Comparison of ENCODE assay signal across 21 cellular contexts in the genomic region with DNA sequence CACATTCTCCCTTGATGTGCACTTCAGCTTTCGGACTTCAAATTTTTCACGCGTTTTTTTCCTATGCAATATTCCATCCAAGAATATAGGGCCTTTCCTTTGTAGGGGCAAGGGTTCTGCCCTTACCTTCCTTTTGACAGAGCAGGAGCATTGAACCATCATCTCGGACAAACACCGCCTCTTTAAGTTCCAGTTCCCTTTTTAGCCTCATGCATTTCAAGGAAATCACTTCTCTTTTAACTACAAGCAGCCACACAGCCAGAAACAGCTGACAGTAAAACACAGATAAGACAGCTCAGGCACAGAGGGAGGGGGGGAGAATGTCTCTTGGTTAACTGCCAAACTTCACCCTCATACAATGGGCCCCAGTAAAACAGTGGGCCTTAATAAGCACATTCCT.
"Had no signal": no experiment of that assay in that cellular context is flagged by ENCODE, and none has a peak within 500 bp of the region (broad histone marks: within the 10 kb centered on the region; RNA-seq: fewer than 3 reads in every experiment).

No MANE protein-coding gene starts in this region.

- H3K79me2 ChIP-seq: hepatocyte had no signal

- H3K36me3 ChIP-seq: brain microvascular endothelial cell, left ventricle myocardium inferior had no signal

- H3K27me3 ChIP-seq: brain microvascular endothelial cell, hepatocyte had no signal

- H3K9me3 ChIP-seq: psoas muscle had no signal

- H3K4me3 ChIP-seq: hepatocyte, left ventricle myocardium inferior, psoas muscle had no signal

- H3K4me1 ChIP-seq: left ventricle myocardium inferior, psoas muscle had no signal

- ATAC-seq: activated CD8-positive, alpha-beta memory T cell treated with anti-CD3 and anti-CD28 coated beads, Interleukin-2, amount 10 ng/mL, durations not matched to agents 7 days and 5 days; activated naive CD4-positive, alpha-beta T cell treated with anti-CD3 and anti-CD28 coated beads, Interleukin-2, amount 50 U/mL, for 72 hours; activated T-cell treated with anti-CD3 and anti-CD28 coated beads, Interleukin-2, amount 50 U/mL, for 4 hours; effector memory CD8-positive, alpha-beta T cell; natural killer cell treated with Interleukin-12 subunit alpha and Interleukin-12 subunit beta and Interleukin-15 and Interleukin-18, amount 100 ng/mL, for 72 hours; psoas muscle; sciatic nerve had no signal

- H3K27ac ChIP-seq: brain microvascular endothelial cell, epithelial cell of prostate, hepatocyte, left ventricle myocardium inferior, psoas muscle had no signal

- H3K4me2 ChIP-seq: hepatocyte had no signal

- DNase-seq: activated CD4-positive, alpha-beta T cell treated with anti-CD3 and anti-CD28 coated beads, Interleukin-2, amount 50 U/mL, for 4 hours; activated CD4-positive, CD25-positive, alpha-beta regulatory T cell treated with anti-CD3 and anti-CD28 coated beads, Interleukin-2, amount 50 U/mL, for 72 hours; activated CD8-positive, alpha-beta memory T cell treated with anti-CD3 and anti-CD28 coated beads, Interleukin-2, amount 10 ng/mL, durations not matched to agents 7 days and 5 days; activated effector memory CD4-positive, alpha-beta T cell treated with anti-CD3 and anti-CD28 coated beads, Interleukin-2, amount 50 U/mL, for 16 hours; activated T-cell treated with anti-CD3 and anti-CD28 coated beads, Interleukin-2, amount 50 U/mL, for 4 hours; amniotic stem cell; brain microvascular endothelial cell; effector memory CD8-positive, alpha-beta T cell; kidney; left ventricle myocardium inferior; mesenchymal stem cell; occipital lobe; psoas muscle; stimulated activated CD4-positive, alpha-beta T cell treated with anti-CD3 and anti-CD28 coated beads, Interleukin-2, amount 100 ng/mL, for 24 hours; stimulated activated naive CD4-positive, alpha-beta T cell treated with Interleukin-2 at 50 U/mL for 16 hours; trophoblast cell had no signal

- H2AFZ ChIP-seq: hepatocyte had no signal
